ENCODE assay signal across 23 cellular contexts in genomic region chr1:26373281-26373680, GRCh38. TPM values are rescaled to one million over a fixed set of nuclear protein-coding genes. Genes with fewer than 3 reads are reported as not detected.
DNase-seq lines count a peak whose midpoint lies in the region; ATAC-seq and TF ChIP-seq lines count a peak whose summit lies in the region.
"Had no signal": no experiment of that assay in that cellular context is flagged by ENCODE, and none has a peak within 500 bp of the region (broad histone marks: within the 10 kb centered on the region; RNA-seq: fewer than 3 reads in every experiment).

No MANE protein-coding gene starts in this region.

- POLR2A ChIA-PET in activated CD4-positive, alpha-beta T cell treated with anti-CD3 and anti-CD28 coated beads for 36 hours (lab: Charles Lee), result no interaction called here

- no peak overlapping the region for H3K4me3 Mint-ChIP-seq in activated CD4-positive, alpha-beta T cell treated with anti-CD3 and anti-CD28 coated beads for 36 hours
- peak overlapping the region; percentile 27 for H3K4me3 Mint-ChIP-seq in T-helper 1 cell treated with Interleukin-12 subunit alpha and Interleukin-12 subunit beta and Interleukin-4 antibody, amounts not matched to agents 30 μg/mL and 1 μg/mL, for 36 hours
- H3K4me3 Mint-ChIP-seq in natural killer cell (peak overlapping the region; percentile 83), chondrocyte (ENCODE audit: unreplicated experiment) (no peak overlapping the region)

- peak; percentile 44 for DNase-seq in activated CD4-positive, alpha-beta T cell treated with anti-CD3 and anti-CD28 coated beads for 36 hours
- no peak for DNase-seq in activated CD4-positive, alpha-beta T cell treated with anti-CD3 and anti-CD28 coated beads, Interleukin-2, amount 50 U/mL, for 4 hours
- DNase-seq in activated gamma-delta T cell treated with anti-CD3 and anti-CD28 coated beads, Interleukin-2, amount 50 U/mL, for 16 hours (ENCODE audit: low read depth), result peak; percentile 25
- DNase-seq in natural killer cell (no peak), chondrocyte (ENCODE audit: low spot score) (no peak), NCI-H1436 (lab: John Stamatoyannopoulos, UW) (no peak)
- DNase-seq: anterior cingulate cortex, dermis blood vessel endothelial cell, EL, heart right ventricle, IMR-90, NCI-H1048, NCI-H2107, NCI-H748 treated with DMSO at 0.1 percent for 48 hours, substantia nigra had no signal

- H3K36me3 Mint-ChIP-seq in activated CD4-positive, alpha-beta T cell treated with anti-CD3 and anti-CD28 coated beads for 36 hours (ENCODE audit: low read depth), result no peaks in the 10 kb centered on the region
- peaks cover 16% of the 10 kb centered on the region for H3K36me3 Mint-ChIP-seq in T-helper 1 cell treated with Interleukin-12 subunit alpha and Interleukin-12 subunit beta and Interleukin-4 antibody, amounts not matched to agents 30 μg/mL and 1 μg/mL, for 36 hours (ENCODE audit: low read depth)
- H3K36me3 Mint-ChIP-seq in natural killer cell (no peaks in the 10 kb centered on the region), chondrocyte (ENCODE audit: low read depth) (no peaks in the 10 kb centered on the region)

- ATAC-seq in activated CD4-positive, alpha-beta T cell treated with anti-CD3 and anti-CD28 coated beads for 36 hours, result no peak
- ATAC-seq in natural killer cell, result peak in 2 of 3 donors; percentile 20 to 41
- no peak for ATAC-seq in HG03139 (IDR thresholded peaks at IDR 0.05; ENCODE audit: unreplicated experiment)
- ATAC-seq: HCT116, heart right ventricle had no signal

- intact Hi-C loops in activated CD4-positive, alpha-beta T cell treated with anti-CD3 and anti-CD28 coated beads for 36 hours (cut with DNase I, micrococcal nuclease), result no loop called here
- intact Hi-C loops in natural killer cell (cut with micrococcal nuclease), result loop anchor here (10.0 kb wide), 2 partner anchors 58 to 412 kb away; partner anchors contain the start of genes CD52 and PIGV

- H3K27ac Mint-ChIP-seq in activated CD4-positive, alpha-beta T cell treated with anti-CD3 and anti-CD28 coated beads for 36 hours, result peak overlapping the region; percentile 76
- H3K27ac Mint-ChIP-seq in T-helper 1 cell treated with Interleukin-12 subunit alpha and Interleukin-12 subunit beta and Interleukin-4 antibody, amounts not matched to agents 30 μg/mL and 1 μg/mL, for 36 hours, result peak overlapping the region; percentile 88
- H3K27ac Mint-ChIP-seq in natural killer cell (peak overlapping the region; percentile 78 to 83), chondrocyte (ENCODE audit: unreplicated experiment) (no peak overlapping the region)

- no peaks in the 10 kb centered on the region for H3K27me3 Mint-ChIP-seq in activated CD4-positive, alpha-beta T cell treated with anti-CD3 and anti-CD28 coated beads for 36 hours
- no peaks in the 10 kb centered on the region for H3K27me3 Mint-ChIP-seq in T-helper 1 cell treated with Interleukin-12 subunit alpha and Interleukin-12 subunit beta and Interleukin-4 antibody, amounts not matched to agents 30 μg/mL and 1 μg/mL, for 36 hours (ENCODE audit: low read depth)
- H3K27me3 Mint-ChIP-seq in natural killer cell (ENCODE audit: low read depth in 2 of 2), result peaks cover 0 to 12% of the 10 kb centered on the region in 2 donors
- H3K27me3 Mint-ChIP-seq in chondrocyte (ENCODE audit: low read depth), result no peaks in the 10 kb centered on the region

- TF ChIP-seq CTCF in natural killer cell (IDR thresholded peaks at IDR 0.05) (no peak), chondrocyte (IDR thresholded peaks at IDR 0.05) (no peak)

- H3K9me3 Mint-ChIP-seq in activated CD4-positive, alpha-beta T cell treated with anti-CD3 and anti-CD28 coated beads for 36 hours (ENCODE audit: low read depth), result no peaks in the 10 kb centered on the region
- peaks cover 17% of the 10 kb centered on the region for H3K9me3 Mint-ChIP-seq in T-helper 1 cell treated with Interleukin-12 subunit alpha and Interleukin-12 subunit beta and Interleukin-4 antibody, amounts not matched to agents 30 μg/mL and 1 μg/mL, for 36 hours
- H3K9me3 Mint-ChIP-seq in natural killer cell (peaks cover 0 to 3% of the 10 kb centered on the region in 2 donors), chondrocyte (ENCODE audit: low read depth) (peaks cover 3% of the 10 kb centered on the region)

- peaks cover 83% of the 10 kb centered on the region for H3K4me1 Mint-ChIP-seq in activated CD4-positive, alpha-beta T cell treated with anti-CD3 and anti-CD28 coated beads for 36 hours
- H3K4me1 Mint-ChIP-seq in T-helper 1 cell treated with Interleukin-12 subunit alpha and Interleukin-12 subunit beta and Interleukin-4 antibody, amounts not matched to agents 30 μg/mL and 1 μg/mL, for 36 hours (ENCODE audit: low read depth), result peaks cover 70% of the 10 kb centered on the region
- H3K4me1 Mint-ChIP-seq in natural killer cell (peaks cover 80% of the 10 kb centered on the region in 2 donors), chondrocyte (ENCODE audit: low read depth) (peaks cover 26% of the 10 kb centered on the region)

- CTCF ChIA-PET in activated CD4-positive, alpha-beta T cell treated with anti-CD3 and anti-CD28 coated beads for 36 hours (lab: Charles Lee), result interaction anchor here (0.8 to 3.6 kb wide), 4 partner anchors 9 to 44 kb away, joined by 5 to 24 read pairs (median 10); no protein-coding TSS in a partner anchor

RNA-seq across cellular contexts. Expression of gene ZNF683, which starts 0.7 kb away (rescaled TPM):
- total RNA-seq in activated CD4-positive, alpha-beta T cell treated with anti-CD3 and anti-CD28 coated beads for 36 hours, result not detected
- 10 to 100 TPM in 2 of 3 donors, 1 to 10 TPM in 1; 9.6 to 38.2 (median 19.7) TPM for total RNA-seq in natural killer cell
- total RNA-seq in chondrocyte, result not detected in 3 replicates
- total RNA-seq: A172, dermis blood vessel endothelial cell, IMR-90, osteoblast, RPMI7951 had no signal

RNA-seq across cellular contexts. Expression of gene CRYBG2, which starts 19.4 kb away (rescaled TPM):
- total RNA-seq in activated CD4-positive, alpha-beta T cell treated with anti-CD3 and anti-CD28 coated beads for 36 hours, result 1 to 10 TPM; 1.5 to 1.6 TPM
- total RNA-seq in natural killer cell (1 to 10 TPM; 2.5 to 5.8 (median 3.2) TPM), chondrocyte (not detected in 3 replicates)
- total RNA-seq: dermis blood vessel endothelial cell, IMR-90, osteoblast, RPMI7951 had no signal

RNA-seq across cellular contexts. Expression of gene LIN28A, which starts 37.3 kb away (rescaled TPM):
- not detected for total RNA-seq in activated CD4-positive, alpha-beta T cell treated with anti-CD3 and anti-CD28 coated beads for 36 hours
- not detected for total RNA-seq in natural killer cell
- not detected in 3 replicates for total RNA-seq in chondrocyte
- total RNA-seq: A172; dermis blood vessel endothelial cell; IMR-90; mononuclear cell; osteoblast; RPMI7951; T-helper 2 cell treated with Interferon-gamma antibody and Interleukin-4, amounts not matched to agents 100 ng/mL and 5 ng/mL, for 36 hours had no signal

RNA-seq across cellular contexts. Expression of gene CD52, which starts 55.5 kb away (rescaled TPM):
- 100 to 1,000 TPM; 216 to 217 TPM for total RNA-seq in activated CD4-positive, alpha-beta T cell treated with anti-CD3 and anti-CD28 coated beads for 36 hours
- total RNA-seq in natural killer cell (100 to 1,000 TPM; 454 to 485 (median 482) TPM), chondrocyte (not detected in 3 replicates)
- total RNA-seq: A172, dermis blood vessel endothelial cell, IMR-90, osteoblast, RPMI7951 had no signal

RNA-seq across cellular contexts. Expression of gene DHDDS, which starts 58.8 kb away (rescaled TPM):
- total RNA-seq in activated CD4-positive, alpha-beta T cell treated with anti-CD3 and anti-CD28 coated beads for 36 hours, result 10 to 100 TPM; 34.1 to 40.7 TPM
- total RNA-seq in natural killer cell, result 10 to 100 TPM; 39.6 to 48.6 (median 43.4) TPM
- total RNA-seq in chondrocyte, result 67.1 to 89.2 TPM (median 78.3 TPM) in 3 replicates

Comparison
In these comparisons a context has a peak if more than half of its experiments do, and no peak if none do; other contexts are left out.
1. DNase-seq: peak in activated CD4-positive, alpha-beta T cell treated with anti-CD3 and anti-CD28 coated beads for 36 hours (single experiment) and activated gamma-delta T cell treated with anti-CD3 and anti-CD28 coated beads, Interleukin-2, amount 50 U/mL, for 16 hours (single experiment); none in activated CD4-positive, alpha-beta T cell treated with anti-CD3 and anti-CD28 coated beads, Interleukin-2, amount 50 U/mL, for 4 hours (0 of 2), natural killer cell (single experiment), chondrocyte (single experiment) and NCI-H1436 (single experiment).
2. ATAC-seq: peak in natural killer cell (2 of 3); none in activated CD4-positive, alpha-beta T cell treated with anti-CD3 and anti-CD28 coated beads for 36 hours (single experiment) and HG03139 (single experiment).
3. H3K4me3 Mint-ChIP-seq: peak in T-helper 1 cell treated with Interleukin-12 subunit alpha and Interleukin-12 subunit beta and Interleukin-4 antibody, amounts not matched to agents 30 μg/mL and 1 μg/mL, for 36 hours (single experiment) and natural killer cell (single experiment); none in activated CD4-positive, alpha-beta T cell treated with anti-CD3 and anti-CD28 coated beads for 36 hours (single experiment) and chondrocyte (single experiment).
4. RNA of gene ZNF683, which starts 0.7 kb away (total RNA-seq): 9.6 to 38.2 TPM in natural killer cell; not detected in activated CD4-positive, alpha-beta T cell treated with anti-CD3 and anti-CD28 coated beads for 36 hours and not detected in chondrocyte; every median in the first group is over 4 times any median in the second.